27 cellular contexts compared by ENCODE assay signal in the genomic region with DNA sequence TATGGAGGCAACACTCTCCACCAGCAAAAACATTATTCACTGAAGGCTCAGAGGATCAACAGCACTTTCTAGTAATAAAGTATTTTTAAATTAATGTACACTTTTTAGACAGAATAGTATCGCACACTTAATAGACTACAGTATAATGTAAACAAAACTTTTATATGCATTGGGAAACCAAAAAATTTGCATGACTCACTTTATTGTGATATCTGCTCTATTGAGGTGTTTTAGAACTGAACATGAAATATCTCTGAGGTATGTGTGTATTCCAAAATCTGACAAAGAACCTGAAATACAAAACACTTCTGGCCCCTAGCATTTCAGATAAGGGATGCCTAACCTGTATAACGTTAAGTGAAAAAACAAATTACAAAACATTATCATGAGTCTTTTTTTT.
"Had no signal": no experiment of that assay in that cellular context is flagged by ENCODE, and none has a peak within 500 bp of the region (broad histone marks: within the 10 kb centered on the region; RNA-seq: fewer than 3 reads in every experiment).

No MANE protein-coding gene starts in this region.

- H3K4me3 ChIP-seq: colonic mucosa, esophagus squamous epithelium, gastrocnemius medialis, heart right ventricle, left lung, lower lobe of right lung had no signal

- H3K36me3 ChIP-seq: colonic mucosa, gastrocnemius medialis, left lung had no signal

- H3K27me3 Mint-ChIP-seq: dendritic cell treated with granulocyte-macrophage colony-stimulating factor and Interleukin-4, amounts not matched to agents 40 ng/mL and 50 ng/mL, for 4 days; memory B cell had no signal

- H3K9me3 ChIP-seq: colonic mucosa, esophagus squamous epithelium, gastrocnemius medialis, left lung, lower lobe of right lung had no signal

- H3K9me3 Mint-ChIP-seq: dendritic cell treated with granulocyte-macrophage colony-stimulating factor and Interleukin-4, amounts not matched to agents 40 ng/mL and 50 ng/mL, for 4 days; memory B cell; naive thymus-derived CD4-positive, alpha-beta T cell; natural killer cell had no signal

- H3K36me3 Mint-ChIP-seq: naive thymus-derived CD4-positive, alpha-beta T cell; natural killer cell had no signal

- ATAC-seq: esophagus mucosa; gastrocnemius medialis; heart right ventricle; left cardiac atrium; left lung; left ventricle myocardium superior; lower lobe of right lung; naive thymus-derived CD4-positive, alpha-beta T cell; natural killer cell had no signal

- H3K4me3 Mint-ChIP-seq: dendritic cell treated with granulocyte-macrophage colony-stimulating factor and Interleukin-4, amounts not matched to agents 40 ng/mL and 50 ng/mL, for 4 days; memory B cell; naive thymus-derived CD4-positive, alpha-beta T cell; natural killer cell had no signal

- FAIRE-seq: endothelial cell of umbilical vein, islet of Langerhans, keratinocyte had no signal

- H3K4me1 Mint-ChIP-seq: memory B cell; naive thymus-derived CD4-positive, alpha-beta T cell; natural killer cell had no signal

- DNase-seq: colonic mucosa; cortex of kidney; effector CD8-positive, alpha-beta T cell; erythroblast; esophagus squamous epithelium; foreskin fibroblast; foreskin melanocyte; gastrocnemius medialis; glutamatergic neuron; head of caudate nucleus; heart right ventricle; hippocampal formation; left cardiac atrium; left lung; left ventricle myocardium superior; lower lobe of right lung; mesendoderm; midbrain; naive thymus-derived CD4-positive, alpha-beta T cell; natural killer cell had no signal

- H3K27ac Mint-ChIP-seq: dendritic cell treated with granulocyte-macrophage colony-stimulating factor and Interleukin-4, amounts not matched to agents 40 ng/mL and 50 ng/mL, for 4 days; memory B cell; naive thymus-derived CD4-positive, alpha-beta T cell; natural killer cell had no signal

- H3K27me3 ChIP-seq: colonic mucosa, esophagus squamous epithelium, gastrocnemius medialis, heart right ventricle, left lung had no signal

- H3K27ac ChIP-seq: colonic mucosa, epithelial cell of prostate, esophagus squamous epithelium, gastrocnemius medialis, heart right ventricle, left lung, lower lobe of right lung had no signal

- H3K4me1 ChIP-seq: colonic mucosa, gastrocnemius medialis had no signal
